In the genomic region with DNA sequence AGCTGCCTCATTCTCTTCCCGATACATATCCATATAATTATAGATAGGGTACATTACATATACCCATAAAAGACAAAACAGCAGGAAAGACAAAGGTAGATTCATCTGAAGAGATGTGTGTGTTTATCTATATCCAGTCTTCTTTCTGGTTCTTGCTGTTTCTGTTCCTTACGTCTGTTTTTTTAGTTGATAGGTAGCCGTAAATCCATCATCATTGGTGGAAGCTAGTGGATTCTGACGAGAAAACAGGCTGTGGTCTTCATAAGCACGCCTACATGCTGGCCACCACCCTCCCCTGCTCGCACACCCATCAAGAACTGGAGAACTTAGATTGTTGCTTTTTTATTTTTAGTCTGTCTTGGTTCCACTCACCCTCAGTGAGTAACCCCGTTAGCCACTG, we compare ENCODE assay signal across 25 cellular contexts.
"Had no signal": no experiment of that assay in that cellular context is flagged by ENCODE, and none has a peak within 500 bp of the region (broad histone marks: within the 10 kb centered on the region; RNA-seq: fewer than 3 reads in every experiment).

No MANE protein-coding gene starts in this region.

- H3K27ac ChIP-seq: esophagus squamous epithelium, foreskin keratinocyte, left ventricle myocardium inferior, lower lobe of right lung, parathyroid adenoma, psoas muscle, right lobe of liver, spleen, stomach, thoracic aorta had no signal

- H3K4me1 ChIP-seq: esophagus squamous epithelium, foreskin keratinocyte, left ventricle myocardium inferior, lower lobe of right lung, parathyroid adenoma, psoas muscle, right lobe of liver, spleen had no signal

- H3K9me3 Mint-ChIP-seq: dendritic cell treated with granulocyte-macrophage colony-stimulating factor and Interleukin-4, amounts not matched to agents 40 ng/mL and 50 ng/mL, for 4 days; effector memory CD8-positive, alpha-beta T cell; memory B cell; natural killer cell treated with Interleukin-12 subunit alpha and Interleukin-12 subunit beta and Interleukin-15 and Interleukin-18, amount 100 ng/mL, for 72 hours had no signal

- H3K4me3 ChIP-seq: esophagus squamous epithelium, left ventricle myocardium inferior, lower lobe of right lung, psoas muscle, right lobe of liver, spleen, stomach, thoracic aorta had no signal

- H3K27ac Mint-ChIP-seq: dendritic cell treated with granulocyte-macrophage colony-stimulating factor and Interleukin-4, amounts not matched to agents 40 ng/mL and 50 ng/mL, for 4 days; memory B cell; natural killer cell treated with Interleukin-12 subunit alpha and Interleukin-12 subunit beta and Interleukin-15 and Interleukin-18, amount 100 ng/mL, for 72 hours had no signal

- H3K36me3 Mint-ChIP-seq: memory B cell; natural killer cell treated with Interleukin-12 subunit alpha and Interleukin-12 subunit beta and Interleukin-15 and Interleukin-18, amount 100 ng/mL, for 72 hours had no signal

- H3K27me3 ChIP-seq: esophagus squamous epithelium, foreskin keratinocyte, right lobe of liver, spleen, stomach had no signal

- H3K9ac ChIP-seq: parathyroid adenoma had no signal

- H3K4me3 Mint-ChIP-seq: dendritic cell treated with granulocyte-macrophage colony-stimulating factor and Interleukin-4, amounts not matched to agents 40 ng/mL and 50 ng/mL, for 4 days; effector memory CD8-positive, alpha-beta T cell; memory B cell; natural killer cell treated with Interleukin-12 subunit alpha and Interleukin-12 subunit beta and Interleukin-15 and Interleukin-18, amount 100 ng/mL, for 72 hours had no signal

- H3K4me1 Mint-ChIP-seq: memory B cell had no signal

- DNase-seq: effector memory CD8-positive, alpha-beta T cell; esophagus squamous epithelium; foreskin keratinocyte; kidney; left cardiac atrium; left ventricle myocardium inferior; lower lobe of right lung; midbrain; occipital lobe; psoas muscle; retina; right lobe of liver; spleen; stimulated activated CD4-positive, alpha-beta T cell treated with anti-CD3 and anti-CD28 coated beads, Interleukin-15, amount 100 ng/mL, for 24 hours; stimulated activated CD4-positive, alpha-beta T cell treated with anti-CD3 and anti-CD28 coated beads, Interleukin-1b, Interleukin-23, amount 100 ng/mL, for 48 hours; stimulated activated CD4-positive, alpha-beta T cell treated with anti-CD3 and anti-CD28 coated beads, Interleukin-4, amount 100 ng/mL, for 24 hours; stimulated activated naive CD4-positive, alpha-beta T cell; stomach; substantia nigra; trophoblast cell had no signal

- H3K36me3 ChIP-seq: esophagus squamous epithelium, left ventricle myocardium inferior, lower lobe of right lung, right lobe of liver, spleen, stomach, thoracic aorta had no signal

- ATAC-seq: effector memory CD8-positive, alpha-beta T cell; foreskin keratinocyte; left cardiac atrium; lower lobe of right lung; natural killer cell treated with Interleukin-12 subunit alpha and Interleukin-12 subunit beta and Interleukin-15 and Interleukin-18, amount 100 ng/mL, for 72 hours; psoas muscle; right lobe of liver had no signal

- H3K79me2 ChIP-seq: parathyroid adenoma had no signal

- H3K9me3 ChIP-seq: esophagus squamous epithelium, left ventricle myocardium inferior, lower lobe of right lung, psoas muscle, right lobe of liver, spleen, stomach, thoracic aorta had no signal

- H2AFZ ChIP-seq: parathyroid adenoma had no signal

- H3K27me3 Mint-ChIP-seq: dendritic cell treated with granulocyte-macrophage colony-stimulating factor and Interleukin-4, amounts not matched to agents 40 ng/mL and 50 ng/mL, for 4 days; effector memory CD8-positive, alpha-beta T cell; memory B cell; natural killer cell treated with Interleukin-12 subunit alpha and Interleukin-12 subunit beta and Interleukin-15 and Interleukin-18, amount 100 ng/mL, for 72 hours had no signal
